Comparison of ENCODE assay signal across 18 cellular contexts in genomic region chr4:107999932-108000539, GRCh38. TPM values are rescaled to one million over a fixed set of nuclear protein-coding genes. Genes with fewer than 3 reads are reported as not detected.
DNase-seq lines count a peak whose midpoint lies in the region; TF ChIP-seq lines count a peak whose summit lies in the region.
"Had no signal": no experiment of that assay in that cellular context is flagged by ENCODE, and none has a peak within 500 bp of the region (broad histone marks: within the 10 kb centered on the region; RNA-seq: fewer than 3 reads in every experiment).

No MANE protein-coding gene starts in this region.

- no peaks in the 10 kb centered on the region for H3K27me3 ChIP-seq in skeletal muscle tissue (ENCODE audit: control insufficient read depth in 3 of 3, insufficient read depth in 3 of 3, low read length in 3 of 3)
- H3K27me3 ChIP-seq: brain microvascular endothelial cell, sigmoid colon had no signal

- H3K4me3 ChIP-seq in epithelial cell of esophagus (ENCODE audit: low read length): no peak overlapping the region
- peak overlapping the region in 1 of 3 donors; percentile 8 for H3K4me3 ChIP-seq in skeletal muscle tissue (ENCODE audit: low read length in 3 of 3)
- H3K4me3 ChIP-seq: sigmoid colon had no signal

- no peak overlapping the region for H3K4me3 Mint-ChIP-seq in activated naive CD4-positive, alpha-beta T cell treated with anti-CD3 and anti-CD28 coated beads, Interleukin-2, amount 50 U/mL, for 24 hours
- H3K4me3 Mint-ChIP-seq in activated naive CD4-positive, alpha-beta T cell treated with anti-CD3 and anti-CD28 coated beads, Interleukin-2, amount 10 ng/mL, durations not matched to agents 7 days and 5 days: no peak overlapping the region
- H3K4me3 Mint-ChIP-seq: activated naive CD4-positive, alpha-beta T cell treated with anti-CD3 and anti-CD28 coated beads for 36 hours; CD8-positive, alpha-beta memory T cell had no signal

- H3K27ac ChIP-seq in skeletal muscle tissue (ENCODE audit: low read depth, low read length): peak overlapping the region; percentile 98
- H3K27ac ChIP-seq: brain microvascular endothelial cell had no signal

- CTCF ChIA-PET in activated naive CD4-positive, alpha-beta T cell treated with anti-CD3 and anti-CD28 coated beads, Interleukin-2, amount 10 ng/mL, durations not matched to agents 7 days and 5 days (lab: Charles Lee): interaction anchor here (0.7 to 3.5 kb wide), 3 partner anchors 8 to 1684 kb away, joined by 4 to 11 read pairs (median 6); no protein-coding TSS in a partner anchor

- H3K27ac Mint-ChIP-seq in activated naive CD4-positive, alpha-beta T cell treated with anti-CD3 and anti-CD28 coated beads, Interleukin-2, amount 50 U/mL, for 24 hours: peak overlapping the region; percentile 13
- no peak overlapping the region for H3K27ac Mint-ChIP-seq in activated naive CD4-positive, alpha-beta T cell treated with anti-CD3 and anti-CD28 coated beads, Interleukin-2, amount 10 ng/mL, durations not matched to agents 7 days and 5 days
- H3K27ac Mint-ChIP-seq: activated naive CD4-positive, alpha-beta T cell treated with anti-CD3 and anti-CD28 coated beads for 36 hours had no signal

- no peak for DNase-seq in activated naive CD4-positive, alpha-beta T cell treated with anti-CD3 and anti-CD28 coated beads, Interleukin-2, amount 10 ng/mL, durations not matched to agents 7 days and 5 days
- DNase-seq in NCI-H524 treated with DMSO at 0.1 percent for 48 hours (lab: John Stamatoyannopoulos, UW): peak; percentile 1
- peak; percentile 58 for DNase-seq in epithelial cell of esophagus (ENCODE audit: low read depth)
- no peak for DNase-seq in NCI-H526 (lab: John Stamatoyannopoulos, UW)
- DNase-seq in COR-L47 (lab: John Stamatoyannopoulos, UW): no peak
- no peak for DNase-seq in stimulated activated naive CD4-positive, alpha-beta T cell treated with Interleukin-2 at 50 U/mL for 16 hours (lab: John Stamatoyannopoulos, UW)
- DNase-seq: activated naive CD4-positive, alpha-beta T cell treated with anti-CD3 and anti-CD28 coated beads for 36 hours; brain microvascular endothelial cell; CD8-positive, alpha-beta memory T cell; HCEC 1CT; kidney glomerular epithelial cell; NCI-H1436 treated with DMSO at 0.1 percent for 48 hours; NCI-H345; sigmoid colon; stimulated activated CD4-positive, alpha-beta T cell treated with anti-CD3 and anti-CD28 coated beads, Interleukin-2, amount 100 ng/mL, for 24 hours; substantia nigra had no signal

- no peaks in the 10 kb centered on the region for H3K36me3 ChIP-seq in skeletal muscle tissue (ENCODE audit: control insufficient read depth in 3 of 3, insufficient read depth in 3 of 3, low read length in 3 of 3)
- H3K36me3 ChIP-seq: brain microvascular endothelial cell, sigmoid colon had no signal

- H3K9me3 ChIP-seq in skeletal muscle tissue (ENCODE audit: control insufficient read depth in 3 of 3, low read length in 3 of 3): no peaks in the 10 kb centered on the region
- H3K9me3 ChIP-seq: sigmoid colon had no signal

- peaks cover 23% of the 10 kb centered on the region for H3K36me3 Mint-ChIP-seq in activated naive CD4-positive, alpha-beta T cell treated with anti-CD3 and anti-CD28 coated beads, Interleukin-2, amount 50 U/mL, for 24 hours
- H3K36me3 Mint-ChIP-seq in activated naive CD4-positive, alpha-beta T cell treated with anti-CD3 and anti-CD28 coated beads, Interleukin-2, amount 10 ng/mL, durations not matched to agents 7 days and 5 days: peaks cover 59% of the 10 kb centered on the region

- H3K4me1 Mint-ChIP-seq in activated naive CD4-positive, alpha-beta T cell treated with anti-CD3 and anti-CD28 coated beads, Interleukin-2, amount 50 U/mL, for 24 hours: peaks cover 68% of the 10 kb centered on the region
- peaks cover 25% of the 10 kb centered on the region for H3K4me1 Mint-ChIP-seq in activated naive CD4-positive, alpha-beta T cell treated with anti-CD3 and anti-CD28 coated beads, Interleukin-2, amount 10 ng/mL, durations not matched to agents 7 days and 5 days

- H3K9ac ChIP-seq in skeletal muscle tissue (ENCODE audit: low read depth in 1 of 3, low read length in 3 of 3): no peak overlapping the region

- no peak for TF ChIP-seq CTCF in epithelial cell of esophagus (IDR thresholded peaks at IDR 0.05; ENCODE audit: insufficient read depth, low read depth, low read length, missing control alignments)

- no peaks in the 10 kb centered on the region for H3K27me3 Mint-ChIP-seq in activated naive CD4-positive, alpha-beta T cell treated with anti-CD3 and anti-CD28 coated beads, Interleukin-2, amount 50 U/mL, for 24 hours
- H3K27me3 Mint-ChIP-seq in activated naive CD4-positive, alpha-beta T cell treated with anti-CD3 and anti-CD28 coated beads, Interleukin-2, amount 10 ng/mL, durations not matched to agents 7 days and 5 days: no peaks in the 10 kb centered on the region
- H3K27me3 Mint-ChIP-seq: CD8-positive, alpha-beta memory T cell had no signal

- no peaks in the 10 kb centered on the region for H3K9me3 Mint-ChIP-seq in activated naive CD4-positive, alpha-beta T cell treated with anti-CD3 and anti-CD28 coated beads, Interleukin-2, amount 50 U/mL, for 24 hours
- H3K9me3 Mint-ChIP-seq in activated naive CD4-positive, alpha-beta T cell treated with anti-CD3 and anti-CD28 coated beads, Interleukin-2, amount 10 ng/mL, durations not matched to agents 7 days and 5 days: no peaks in the 10 kb centered on the region
- H3K9me3 Mint-ChIP-seq: activated naive CD4-positive, alpha-beta T cell treated with anti-CD3 and anti-CD28 coated beads for 36 hours; CD8-positive, alpha-beta memory T cell had no signal

- H3K4me1 ChIP-seq in skeletal muscle tissue (ENCODE audit: control insufficient read depth in 3 of 3, insufficient read depth in 3 of 3, low read length in 3 of 3): peaks cover 55 to 82% (median 78%) of the 10 kb centered on the region in 3 donors

RNA-seq across cellular contexts. Expression of gene HADH, which starts 10.3 kb away (rescaled TPM):
- 40.2 TPM for total RNA-seq in skeletal muscle tissue

Comparison
In these comparisons a context has a peak if more than half of its experiments do, and no peak if none do; other contexts are left out.
1. DNase-seq: peak in NCI-H524 treated with DMSO at 0.1 percent for 48 hours (single experiment) and epithelial cell of esophagus (single experiment); none in activated naive CD4-positive, alpha-beta T cell treated with anti-CD3 and anti-CD28 coated beads, Interleukin-2, amount 10 ng/mL, durations not matched to agents 7 days and 5 days (single experiment), NCI-H526 (0 of 2), COR-L47 (single experiment) and stimulated activated naive CD4-positive, alpha-beta T cell treated with Interleukin-2 at 50 U/mL for 16 hours (single experiment).